Comparison of ENCODE assay signal across 11 cellular contexts in genomic region chr9:114889802-114890224, GRCh38. TPM values are rescaled to one million over a fixed set of nuclear protein-coding genes. Genes with fewer than 3 reads are reported as not detected.
A peak's percentile ranks its signal among the peaks of the same experiment; 100 is the strongest.
DNase-seq lines count a peak whose midpoint lies in the region; ATAC-seq and TF ChIP-seq lines count a peak whose summit lies in the region.
"Had no signal": no experiment of that assay in that cellular context is flagged by ENCODE, and none has a peak within 500 bp of the region (broad histone marks: within the 10 kb centered on the region; RNA-seq: fewer than 3 reads in every experiment).

No MANE protein-coding gene starts in this region.

- H3K36me3 Mint-ChIP-seq in T-cell: peaks cover 21% of the 10 kb centered on the region

- ATAC-seq in T-cell (replicated peaks in 1 of 4) (peak; percentile 31 to 54 (median 38)), HG03571 (IDR thresholded peaks at IDR 0.05; ENCODE audit: unreplicated experiment) (no peak)
- ATAC-seq: GM12878, Right ventricle myocardium inferior had no signal

- DNase-seq in activated naive CD4-positive, alpha-beta T cell treated with Interleukin-2 at 50 U/mL for 16 hours: peak; percentile 24
- no peak for DNase-seq in activated naive CD4-positive, alpha-beta T cell treated with anti-CD3 and anti-CD28 coated beads, Interleukin-2, amount 50 U/mL, for 16 hours
- DNase-seq in T-cell (no peak), esophagus squamous epithelium (lab: John Stamatoyannopoulos, UW) (no peak), stomach (peak; percentile 66), occipital lobe (lab: John Stamatoyannopoulos, UW) (no peak), adrenal gland (no peak)
- DNase-seq: BE2C had no signal

- H3K9me3 ChIP-seq in esophagus squamous epithelium: no peaks in the 10 kb centered on the region
- no peaks in the 10 kb centered on the region for H3K9me3 ChIP-seq in stomach
- H3K9me3 ChIP-seq in adrenal gland (replicated peaks in 1 of 3): no peaks in the 10 kb centered on the region

- H3K36me3 ChIP-seq in esophagus squamous epithelium: no peaks in the 10 kb centered on the region
- no peaks in the 10 kb centered on the region for H3K36me3 ChIP-seq in stomach
- H3K36me3 ChIP-seq in adrenal gland (replicated peaks in 1 of 2): no peaks in the 10 kb centered on the region
- H3K36me3 ChIP-seq: BE2C had no signal

- H3K27me3 Mint-ChIP-seq in T-cell: no peaks in the 10 kb centered on the region

- no peak for TF ChIP-seq EP300 in stomach (IDR thresholded peaks at IDR 0.05)

- H3K4me3 Mint-ChIP-seq in T-cell: peak overlapping the region in 1 of 3 donors; percentile 49

- peaks cover 9 to 32% (median 13%) of the 10 kb centered on the region in 3 donors for H3K4me1 ChIP-seq in esophagus squamous epithelium
- H3K4me1 ChIP-seq in stomach: peaks cover 8 to 36% (median 14%) of the 10 kb centered on the region in 4 donors
- peaks cover 0 to 6% of the 10 kb centered on the region in 2 donors for H3K4me1 ChIP-seq in adrenal gland (replicated peaks in 1 of 2)
- H3K4me1 ChIP-seq: BE2C had no signal

- H3K27ac Mint-ChIP-seq in T-cell: peak overlapping the region; percentile 59 to 82

- H3K27me3 ChIP-seq in esophagus squamous epithelium (no peaks in the 10 kb centered on the region), stomach (no peaks in the 10 kb centered on the region), adrenal gland (no peaks in the 10 kb centered on the region)
- H3K27me3 ChIP-seq: BE2C had no signal

- H3K4me1 Mint-ChIP-seq in T-cell: peaks cover 37 to 59% (median 57%) of the 10 kb centered on the region in 3 donors

- CTCF ChIA-PET in T-cell (lab: Charles Lee): interaction anchor here in 1 of 2 donors (1.4 kb wide), 1 partner anchor 9 kb away, joined by 3 read pairs; no protein-coding TSS in a partner anchor

- peaks cover 2 to 13% (median 8%) of the 10 kb centered on the region in 3 donors for H3K9me3 Mint-ChIP-seq in T-cell

- intact Hi-C loops in esophagus squamous epithelium (cut with DNase I): no loop called here
- intact Hi-C loops in stomach (cut with DNase I; ENCODE audit: low total_unique reads): no loop called here
- intact Hi-C loops in adrenal gland (cut with DNase I): no loop called here

- WGBS in esophagus squamous epithelium, 2 donors: 57% methylated on average over 1 of the region's 3 CpGs; no CpG with 5 or more reads in 1 of the 2 donors
- WGBS in stomach, 5 donors: 25 to 46% (median 36%) methylated on average over 3 of the region's 3 CpGs
- 77 to 100% (median 81%) methylated on average over 1 to 3 of the region's 3 CpGs for WGBS in adrenal gland, 4 donors

- TF ChIP-seq POLR2A in esophagus squamous epithelium (IDR thresholded peaks at IDR 0.05): no peak
- no peak for TF ChIP-seq POLR2A in stomach (IDR thresholded peaks at IDR 0.05)
- no peak for TF ChIP-seq POLR2A in adrenal gland (IDR thresholded peaks at IDR 0.05)

- POLR2A ChIA-PET in T-cell (lab: Charles Lee): interaction anchor here in 1 of 2 donors (1.8 kb wide), 1 partner anchor 9 kb away, joined by 4 read pairs; no protein-coding TSS in a partner anchor

- TF ChIP-seq CTCF in esophagus squamous epithelium (IDR thresholded peaks at IDR 0.05) (no peak), stomach (IDR thresholded peaks at IDR 0.05) (no peak), adrenal gland (IDR thresholded peaks at IDR 0.05) (no peak)

- H3K27ac ChIP-seq in esophagus squamous epithelium (peak overlapping the region in 3 of 4 donors; percentile 3 to 27 (median 8)), stomach (peak overlapping the region in 4 of 5 donors; percentile 22 to 67 (median 36)), adrenal gland (no peak overlapping the region)

- no peak overlapping the region for H3K4me3 ChIP-seq in esophagus squamous epithelium
- H3K4me3 ChIP-seq in stomach: no peak overlapping the region
- H3K4me3 ChIP-seq in adrenal gland: no peak overlapping the region
- H3K4me3 ChIP-seq: GM12878 had no signal

RNA-seq across cellular contexts. Expression of gene TNFSF8, which starts 40.6 kb away (rescaled TPM):
- total RNA-seq in T-cell (100 to 1,000 TPM in 1 of 5 donors, 10 to 100 TPM in 4; 42.9 to 102 (median 63.4) TPM), esophagus squamous epithelium (1 to 10 TPM in 1 of 4 donors, under 1 TPM in 3; 0.21 to 6.5 (median 0.41) TPM), stomach (10 to 100 TPM in 1 of 5 donors, 1 to 10 TPM in 2, not detected in 2; 5.3 to 14.0 (median 5.8) TPM), occipital lobe (1.1 TPM), adrenal gland (1 to 10 TPM in 7 of 8 donors, under 1 TPM in 1; 0.72 to 4.8 (median 2.5) TPM)
- polyA plus RNA-seq in stomach (1 to 10 TPM in 1 of 3 donors, under 1 TPM in 2; 0.40 to 1.1 (median 0.81) TPM), adrenal gland (1 to 10 TPM in 1 of 3 donors, under 1 TPM in 2; 0.34 to 1.4 (median 0.64) TPM)

Comparison
In these comparisons a context has a peak if more than half of its experiments do, and no peak if none do; other contexts are left out.
1. DNase-seq: peak in activated naive CD4-positive, alpha-beta T cell treated with Interleukin-2 at 50 U/mL for 16 hours (single experiment) and stomach (single experiment); none in activated naive CD4-positive, alpha-beta T cell treated with anti-CD3 and anti-CD28 coated beads, Interleukin-2, amount 50 U/mL, for 16 hours (single experiment), T-cell (0 of 34), esophagus squamous epithelium (single experiment), occipital lobe (single experiment) and adrenal gland (0 of 7).
2. H3K27ac ChIP-seq: peak in esophagus squamous epithelium (3 of 4) and stomach (4 of 5); none in adrenal gland (0 of 5).